17 cellular contexts compared by ENCODE assay signal in genomic region chr10:103100620-103101019, GRCh38.
DNase-seq lines count a peak whose midpoint lies in the region; ATAC-seq and TF ChIP-seq lines count a peak whose summit lies in the region.
"Had no signal": no experiment of that assay in that cellular context is flagged by ENCODE, and none has a peak within 500 bp of the region (broad histone marks: within the 10 kb centered on the region; RNA-seq: fewer than 3 reads in every experiment).

No MANE protein-coding gene starts in this region.

- no peak for TF ChIP-seq EP300 in SK-N-SH (IDR thresholded peaks at IDR 0.05; ENCODE audit: borderline replicate concordance in 1 of 2, low read depth in 1 of 2, low read length in 1 of 2)

- no peaks in the 10 kb centered on the region for H4K20me1 ChIP-seq in SK-N-SH (ENCODE audit: insufficient read depth)

- no peak for TF ChIP-seq RAD21 in SK-N-SH (IDR thresholded peaks at IDR 0.05; ENCODE audit: low read length)

- H3K9ac ChIP-seq in SK-N-SH = no peak overlapping the region
- H3K9ac ChIP-seq: BLaER1, GM23248 had no signal

- no peak overlapping the region for H2AFZ ChIP-seq in SK-N-SH (ENCODE audit: low read depth)
- H2AFZ ChIP-seq: GM23248 had no signal

- H3K79me2 ChIP-seq in SK-N-SH (ENCODE audit: insufficient read depth) = no peaks in the 10 kb centered on the region

- ATAC-seq in SK-N-SH treated with all-trans-retinoic acid at 6 μM for 48 hours (no peak), gastrocnemius medialis (no peak), HG02870 (IDR thresholded peaks at IDR 0.05; ENCODE audit: unreplicated experiment) (no peak)
- ATAC-seq: CD8-positive, alpha-beta T cell had no signal

- intact Hi-C loops in gastrocnemius medialis (cut with DNase I; ENCODE audit: low total_unique reads) = no loop called here

- no peaks in the 10 kb centered on the region for H3K9me2 ChIP-seq in SK-N-SH

- H3K36me3 ChIP-seq in SK-N-SH (replicated peaks in 1 of 2; ENCODE audit: control insufficient read depth in 1 of 2, insufficient read depth in 2 of 2, low read length in 1 of 2) (peaks cover 70 to 76% of the 10 kb centered on the region in 2 experiments), gastrocnemius medialis (peaks cover 6 to 55% of the 10 kb centered on the region in 2 donors)

- in situ Hi-C loops in gastrocnemius medialis (cut with MboI; ENCODE audit: low sequenced_read_pairs in 4 of 4) = loop anchor here in 1 of 4 donors (25.0 kb wide), 1 partner anchor 137 kb away; the partner anchor contains the start of gene RPEL1

- H3F3A ChIP-seq in SK-N-SH (replicated peaks; ENCODE audit: insufficient read depth) = no peaks in the 10 kb centered on the region

- H3K27me3 ChIP-seq in SK-N-SH (ENCODE audit: insufficient read depth) = no peaks in the 10 kb centered on the region
- H3K27me3 ChIP-seq in gastrocnemius medialis = no peaks in the 10 kb centered on the region
- H3K27me3 ChIP-seq: BLaER1 had no signal

- H3K4me3 ChIP-seq in SK-N-SH (ENCODE audit: low read depth in 2 of 2, low read length in 1 of 2) (no peak overlapping the region), gastrocnemius medialis (no peak overlapping the region)
- H3K4me3 ChIP-seq: BLaER1, GM23248 had no signal

- CTCF ChIA-PET in SK-N-SH (lab: Yijun Ruan, JAX) = interaction anchor here (0.9 to 1.6 kb wide), 3 partner anchors 144 to 233 kb away, joined by 4 to 5 read pairs (median 5); partner anchors contain the start of gene CNNM2

- no peak overlapping the region for H3K27ac ChIP-seq in SK-N-SH (ENCODE audit: low read depth in 2 of 2, low read length in 1 of 2)
- peak overlapping the region; percentile 60 to 92 (median 82) for H3K27ac ChIP-seq in gastrocnemius medialis
- H3K27ac ChIP-seq: 22Rv1, BLaER1, C4-2B, GM23248 had no signal

- TF ChIP-seq CTCF in SK-N-SH (IDR thresholded peaks at IDR 0.05) (no peak), gastrocnemius medialis (IDR thresholded peaks at IDR 0.05 in 4 of 5, conservative IDR thresholded peaks at IDR 0.05 in 1 of 5) (no peak)

- TF ChIP-seq POLR2A in gastrocnemius medialis (IDR thresholded peaks at IDR 0.05) = no peak

- H3K4me1 ChIP-seq in SK-N-SH (ENCODE audit: control insufficient read depth in 1 of 2, insufficient read depth in 2 of 2, low read depth in 1 of 2, low read length in 1 of 2) (peaks cover 3 to 6% of the 10 kb centered on the region in 2 experiments; a peak in 3 of 4 replicates), gastrocnemius medialis (peaks cover 26 to 32% of the 10 kb centered on the region in 2 donors)
- H3K4me1 ChIP-seq: BLaER1, Caco-2 had no signal

- no peak overlapping the region for H3K4me2 ChIP-seq in SK-N-SH
- H3K4me2 ChIP-seq: BLaER1 had no signal

- H3K9me3 ChIP-seq in SK-N-SH (no peaks in the 10 kb centered on the region), gastrocnemius medialis (no peaks in the 10 kb centered on the region)
- H3K9me3 ChIP-seq: BLaER1, Caco-2 had no signal

- WGBS in SK-N-SH (ENCODE audit: low lambda C conversion rate) = 79% methylated on average over 2 of the region's 2 CpGs

- DNase-seq in SK-N-SH = no peak
- peak; percentile 3 for DNase-seq in left kidney (ENCODE audit: low read depth, low spot score)
- no peak for DNase-seq in gastrocnemius medialis
- DNase-seq in mesenteric fat pad (ENCODE audit: low spot score) = no peak
- DNase-seq: Caco-2; CD4-positive, CD25-positive, alpha-beta regulatory T cell; CD8-positive, alpha-beta T cell; DMS153; DND-41; GM23248; H7; HCEC 1CT had no signal

- POLR2A ChIA-PET in SK-N-SH (lab: Yijun Ruan, JAX) = no interaction called here

TF ChIP-seq in SK-N-SH, 30 proteins besides CTCF, POLR2A, EP300 and RAD21:
- TF ChIP-seq SMC3 (IDR thresholded peaks at IDR 0.05; ENCODE audit: low read depth, low read length) (no peak), RCOR1 (IDR thresholded peaks at IDR 0.05; ENCODE audit: low read length) (0 out of 2 replicates have a peak, but pooled peaks have one; percentile 12)

TF ChIP-seq in SK-N-SH treated with all-trans-retinoic acid at 6 μM for 48 hours, 23 proteins besides CTCF, POLR2A, EP300 and RAD21:
- TF ChIP-seq RARB (CRISPR knock-in tag; IDR thresholded peaks at IDR 0.05) (no peak), TOX (CRISPR knock-in tag; IDR thresholded peaks at IDR 0.05; ENCODE audit: borderline replicate concordance) (no peak), OSR1 (CRISPR knock-in tag; IDR thresholded peaks at IDR 0.05) (no peak), GLIS3 (CRISPR knock-in tag; IDR thresholded peaks at IDR 0.05) (no peak), PPARA (CRISPR knock-in tag; IDR thresholded peaks at IDR 0.05; ENCODE audit: borderline replicate concordance) (no peak), ESRRG (CRISPR knock-in tag; IDR thresholded peaks at IDR 0.05) (no peak), CSDC2 (CRISPR knock-in tag; IDR thresholded peaks at IDR 0.05) (no peak), ZC3H10 (CRISPR knock-in tag; IDR thresholded peaks at IDR 0.05) (no peak), SNAI2 (CRISPR knock-in tag; IDR thresholded peaks at IDR 0.05) (no peak), CREB5 (CRISPR knock-in tag; IDR thresholded peaks at IDR 0.05; ENCODE audit: low read depth) (no peak), ZFP30 (CRISPR knock-in tag; IDR thresholded peaks at IDR 0.05) (no peak), ISL1 (CRISPR knock-in tag; IDR thresholded peaks at IDR 0.05) (no peak), BACH2 (CRISPR knock-in tag; IDR thresholded peaks at IDR 0.05; ENCODE audit: borderline replicate concordance) (no peak)
- TF ChIP-seq, protein P1, sequence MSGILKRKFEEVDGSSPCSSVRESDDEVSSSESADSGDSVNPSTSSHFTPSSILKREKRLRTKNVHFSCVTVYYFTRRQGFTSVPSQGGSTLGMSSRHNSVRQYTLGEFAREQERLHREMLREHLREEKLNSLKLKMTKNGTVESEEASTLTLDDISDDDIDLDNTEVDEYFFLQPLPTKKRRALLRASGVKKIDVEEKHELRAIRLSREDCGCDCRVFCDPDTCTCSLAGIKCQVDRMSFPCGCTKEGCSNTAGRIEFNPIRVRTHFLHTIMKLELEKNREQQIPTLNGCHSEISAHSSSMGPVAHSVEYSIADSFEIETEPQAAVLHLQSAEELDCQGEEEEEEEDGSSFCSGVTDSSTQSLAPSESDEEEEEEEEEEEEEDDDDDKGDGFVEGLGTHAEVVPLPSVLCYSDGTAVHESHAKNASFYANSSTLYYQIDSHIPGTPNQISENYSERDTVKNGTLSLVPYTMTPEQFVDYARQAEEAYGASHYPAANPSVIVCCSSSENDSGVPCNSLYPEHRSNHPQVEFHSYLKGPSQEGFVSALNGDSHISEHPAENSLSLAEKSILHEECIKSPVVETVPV (CRISPR knock-in tag; IDR thresholded peaks at IDR 0.05) = no peak
- TF ChIP-seq, protein P2, sequence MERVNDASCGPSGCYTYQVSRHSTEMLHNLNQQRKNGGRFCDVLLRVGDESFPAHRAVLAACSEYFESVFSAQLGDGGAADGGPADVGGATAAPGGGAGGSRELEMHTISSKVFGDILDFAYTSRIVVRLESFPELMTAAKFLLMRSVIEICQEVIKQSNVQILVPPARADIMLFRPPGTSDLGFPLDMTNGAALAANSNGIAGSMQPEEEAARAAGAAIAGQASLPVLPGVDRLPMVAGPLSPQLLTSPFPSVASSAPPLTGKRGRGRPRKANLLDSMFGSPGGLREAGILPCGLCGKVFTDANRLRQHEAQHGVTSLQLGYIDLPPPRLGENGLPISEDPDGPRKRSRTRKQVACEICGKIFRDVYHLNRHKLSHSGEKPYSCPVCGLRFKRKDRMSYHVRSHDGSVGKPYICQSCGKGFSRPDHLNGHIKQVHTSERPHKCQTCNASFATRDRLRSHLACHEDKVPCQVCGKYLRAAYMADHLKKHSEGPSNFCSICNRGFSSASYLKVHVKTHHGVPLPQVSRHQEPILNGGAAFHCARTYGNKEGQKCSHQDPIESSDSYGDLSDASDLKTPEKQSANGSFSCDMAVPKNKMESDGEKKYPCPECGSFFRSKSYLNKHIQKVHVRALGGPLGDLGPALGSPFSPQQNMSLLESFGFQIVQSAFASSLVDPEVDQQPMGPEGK (CRISPR knock-in tag; IDR thresholded peaks at IDR 0.05; ENCODE audit: borderline replicate concordance) = no peak
- TF ChIP-seq, protein P3, sequence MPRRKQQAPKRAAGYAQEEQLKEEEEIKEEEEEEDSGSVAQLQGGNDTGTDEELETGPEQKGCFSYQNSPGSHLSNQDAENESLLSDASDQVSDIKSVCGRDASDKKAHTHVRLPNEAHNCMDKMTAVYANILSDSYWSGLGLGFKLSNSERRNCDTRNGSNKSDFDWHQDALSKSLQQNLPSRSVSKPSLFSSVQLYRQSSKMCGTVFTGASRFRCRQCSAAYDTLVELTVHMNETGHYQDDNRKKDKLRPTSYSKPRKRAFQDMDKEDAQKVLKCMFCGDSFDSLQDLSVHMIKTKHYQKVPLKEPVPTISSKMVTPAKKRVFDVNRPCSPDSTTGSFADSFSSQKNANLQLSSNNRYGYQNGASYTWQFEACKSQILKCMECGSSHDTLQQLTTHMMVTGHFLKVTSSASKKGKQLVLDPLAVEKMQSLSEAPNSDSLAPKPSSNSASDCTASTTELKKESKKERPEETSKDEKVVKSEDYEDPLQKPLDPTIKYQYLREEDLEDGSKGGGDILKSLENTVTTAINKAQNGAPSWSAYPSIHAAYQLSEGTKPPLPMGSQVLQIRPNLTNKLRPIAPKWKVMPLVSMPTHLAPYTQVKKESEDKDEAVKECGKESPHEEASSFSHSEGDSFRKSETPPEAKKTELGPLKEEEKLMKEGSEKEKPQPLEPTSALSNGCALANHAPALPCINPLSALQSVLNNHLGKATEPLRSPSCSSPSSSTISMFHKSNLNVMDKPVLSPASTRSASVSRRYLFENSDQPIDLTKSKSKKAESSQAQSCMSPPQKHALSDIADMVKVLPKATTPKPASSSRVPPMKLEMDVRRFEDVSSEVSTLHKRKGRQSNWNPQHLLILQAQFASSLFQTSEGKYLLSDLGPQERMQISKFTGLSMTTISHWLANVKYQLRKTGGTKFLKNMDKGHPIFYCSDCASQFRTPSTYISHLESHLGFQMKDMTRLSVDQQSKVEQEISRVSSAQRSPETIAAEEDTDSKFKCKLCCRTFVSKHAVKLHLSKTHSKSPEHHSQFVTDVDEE (CRISPR knock-in tag; IDR thresholded peaks at IDR 0.05) = no peak

Comparison
In these comparisons a context has a peak if more than half of its experiments do, and no peak if none do; other contexts are left out.
1. H3K27ac ChIP-seq: peak in gastrocnemius medialis (4 of 4); none in SK-N-SH (0 of 2).